1 cellular context compared by ENCODE assay signal in genomic region chr10:58622286-58622685, GRCh38.
TF ChIP-seq lines count a peak whose summit lies in the region.

No MANE protein-coding gene starts in this region.

TF ChIP-seq in HepG2, 621 proteins besides CTCF, POLR2A, EP300 and RAD21 (continued from another document):
- TF ChIP-seq, protein P1, sequence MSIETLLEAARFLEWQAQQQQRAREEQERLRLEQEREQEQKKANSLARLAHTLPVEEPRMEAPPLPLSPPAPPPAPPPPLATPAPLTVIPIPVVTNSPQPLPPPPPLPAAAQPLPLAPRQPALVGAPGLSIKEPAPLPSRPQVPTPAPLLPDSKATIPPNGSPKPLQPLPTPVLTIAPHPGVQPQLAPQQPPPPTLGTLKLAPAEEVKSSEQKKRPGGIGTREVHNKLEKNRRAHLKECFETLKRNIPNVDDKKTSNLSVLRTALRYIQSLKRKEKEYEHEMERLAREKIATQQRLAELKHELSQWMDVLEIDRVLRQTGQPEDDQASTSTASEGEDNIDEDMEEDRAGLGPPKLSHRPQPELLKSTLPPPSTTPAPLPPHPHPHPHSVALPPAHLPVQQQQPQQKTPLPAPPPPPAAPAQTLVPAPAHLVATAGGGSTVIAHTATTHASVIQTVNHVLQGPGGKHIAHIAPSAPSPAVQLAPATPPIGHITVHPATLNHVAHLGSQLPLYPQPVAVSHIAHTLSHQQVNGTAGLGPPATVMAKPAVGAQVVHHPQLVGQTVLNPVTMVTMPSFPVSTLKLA (IDR thresholded peaks at IDR 0.05): peak; percentile 52
- no peak for TF ChIP-seq ZNF264 (CRISPR knock-in tag; IDR thresholded peaks at IDR 0.05)
